Comparison of ENCODE assay signal across 13 cellular contexts in genomic region chr5:120240716-120241115, GRCh38.
"Had no signal": no experiment of that assay in that cellular context is flagged by ENCODE, and none has a peak within 500 bp of the region (broad histone marks: within the 10 kb centered on the region; RNA-seq: fewer than 3 reads in every experiment).

No MANE protein-coding gene starts in this region.

- H3K36me3 Mint-ChIP-seq: naive B cell; stimulated activated effector memory CD8-positive, alpha-beta T cell treated with anti-CD3 and anti-CD28 coated beads, Interleukin-12 subunit alpha, Interleukin-12 subunit beta, amount 100 ng/mL, for 72 hours had no signal

- H3K27ac ChIP-seq: body of pancreas, lower lobe of right lung, ovary had no signal

- H3K27me3 ChIP-seq: body of pancreas, ovary had no signal

- H3K9me3 ChIP-seq: body of pancreas, lower lobe of right lung, ovary had no signal

- H3K4me3 Mint-ChIP-seq: activated T-helper 17 cell treated with anti-CD3 and anti-CD28 coated beads, Interleukin-2, amount 50 U/mL, for 72 hours; central memory CD8-positive, alpha-beta T cell; effector memory CD8-positive, alpha-beta T cell; naive B cell; stimulated activated effector memory CD8-positive, alpha-beta T cell treated with anti-CD3 and anti-CD28 coated beads, Interleukin-12 subunit alpha, Interleukin-12 subunit beta, amount 100 ng/mL, for 72 hours had no signal

- H3K4me3 ChIP-seq: body of pancreas, lower lobe of right lung, ovary had no signal

- H3K27ac Mint-ChIP-seq: activated T-helper 17 cell treated with anti-CD3 and anti-CD28 coated beads, Interleukin-2, amount 50 U/mL, for 72 hours; effector memory CD8-positive, alpha-beta T cell; naive B cell; stimulated activated effector memory CD8-positive, alpha-beta T cell treated with anti-CD3 and anti-CD28 coated beads, Interleukin-12 subunit alpha, Interleukin-12 subunit beta, amount 100 ng/mL, for 72 hours had no signal

- DNase-seq: activated CD4-positive, alpha-beta T cell treated with anti-CD3 and anti-CD28 coated beads, Interleukin-2, amount 50 U/mL, for 4 hours; activated naive CD4-positive, alpha-beta T cell treated with Interleukin-2 at 50 U/mL for 16 hours; body of pancreas; dermis blood vessel endothelial cell; effector memory CD8-positive, alpha-beta T cell; left colon; lower lobe of right lung; naive B cell; ovary; T-helper 9 cell had no signal

- H3K4me1 ChIP-seq: body of pancreas, lower lobe of right lung had no signal

- H3K27me3 Mint-ChIP-seq: activated T-helper 17 cell treated with anti-CD3 and anti-CD28 coated beads, Interleukin-2, amount 50 U/mL, for 72 hours; central memory CD8-positive, alpha-beta T cell; effector memory CD8-positive, alpha-beta T cell; naive B cell had no signal

- H3K36me3 ChIP-seq: lower lobe of right lung, ovary had no signal

- ATAC-seq: activated T-helper 17 cell treated with anti-CD3 and anti-CD28 coated beads, Interleukin-2, amount 50 U/mL, for 72 hours; body of pancreas; effector memory CD8-positive, alpha-beta T cell; left colon; lower lobe of right lung; stimulated activated effector memory CD8-positive, alpha-beta T cell treated with anti-CD3 and anti-CD28 coated beads, Interleukin-12 subunit alpha, Interleukin-12 subunit beta, amount 100 ng/mL, for 72 hours had no signal

- H3K4me1 Mint-ChIP-seq: activated T-helper 17 cell treated with anti-CD3 and anti-CD28 coated beads, Interleukin-2, amount 50 U/mL, for 72 hours; central memory CD8-positive, alpha-beta T cell; stimulated activated effector memory CD8-positive, alpha-beta T cell treated with anti-CD3 and anti-CD28 coated beads, Interleukin-12 subunit alpha, Interleukin-12 subunit beta, amount 100 ng/mL, for 72 hours had no signal
